In the genomic region with DNA sequence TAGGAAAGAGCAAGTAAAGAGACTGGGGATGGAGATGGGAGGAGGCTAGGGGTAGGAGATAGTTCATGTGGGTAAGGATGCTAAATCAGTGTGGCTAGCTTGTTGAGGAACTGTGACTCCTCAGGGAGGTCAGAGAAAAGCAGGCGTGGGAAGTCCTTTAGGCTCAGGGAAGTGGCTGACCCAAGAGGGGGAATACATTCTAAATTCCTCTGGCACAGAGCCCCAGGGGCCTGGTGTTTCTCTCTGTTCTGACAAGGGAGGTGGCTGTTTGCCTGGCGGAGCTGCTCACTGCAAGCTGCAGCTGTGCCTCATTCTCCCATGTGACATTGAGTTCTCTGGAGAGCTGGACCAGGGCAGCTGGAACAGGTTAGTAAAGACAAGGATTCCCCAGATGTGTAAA, we compare ENCODE assay signal across 8 cellular contexts.
DNase-seq lines count a peak whose midpoint lies in the region; ATAC-seq and TF ChIP-seq lines count a peak whose summit lies in the region.

No MANE protein-coding gene starts in this region.

- peak overlapping the region in 1 of 4 donors; percentile 12 for H3K27ac ChIP-seq in upper lobe of left lung

- H3K4me3 ChIP-seq in cardiac fibroblast (replicated peaks in 1 of 2; ENCODE audit: low read depth in 2 of 2, low read length in 2 of 2) (no peak overlapping the region), lower leg skin (ENCODE audit: low read depth, poor library complexity, severe bottlenecking) (no peak overlapping the region), upper lobe of left lung (no peak overlapping the region)

- no peaks in the 10 kb centered on the region for H3K9me3 ChIP-seq in upper lobe of left lung

- 31 to 39% methylated on average over 2 of the region's 2 CpGs for WGBS in lower leg skin, 2 donors
- WGBS in upper lobe of left lung, 2 donors, result 53 to 72% methylated on average over 1 to 2 of the region's 2 CpGs

- H3K9me3 Mint-ChIP-seq in activated T-cell treated with anti-CD3 and anti-CD28 coated beads, Interleukin-2, amount 50 U/mL, for 24 hours, result peaks cover 8% of the 10 kb centered on the region

- peak; percentile 41 to 65 for ATAC-seq in upper lobe of left lung (ENCODE audit: low FRiP score in 2 of 2)
- ATAC-seq in HG03342 (IDR thresholded peaks at IDR 0.05; ENCODE audit: unreplicated experiment), result no peak
- no peak for ATAC-seq in HG03095 (IDR thresholded peaks at IDR 0.05; ENCODE audit: unreplicated experiment)

- peak overlapping the region; percentile 92 for H3K27ac Mint-ChIP-seq in activated T-cell treated with anti-CD3 and anti-CD28 coated beads, Interleukin-2, amount 50 U/mL, for 24 hours

- no peak for TF ChIP-seq EP300 in upper lobe of left lung (IDR thresholded peaks at IDR 0.05)

- H3K27me3 Mint-ChIP-seq in activated T-cell treated with anti-CD3 and anti-CD28 coated beads, Interleukin-2, amount 50 U/mL, for 24 hours, result no peaks in the 10 kb centered on the region

- TF ChIP-seq POLR2A in lower leg skin (IDR thresholded peaks at IDR 0.05) (no peak), upper lobe of left lung (IDR thresholded peaks at IDR 0.05) (no peak)

- H3K36me3 Mint-ChIP-seq in activated T-cell treated with anti-CD3 and anti-CD28 coated beads, Interleukin-2, amount 50 U/mL, for 24 hours (ENCODE audit: low read depth), result no peaks in the 10 kb centered on the region

- TF ChIP-seq CTCF in cardiac fibroblast (IDR thresholded peaks at IDR 0.05; ENCODE audit: low read depth, low read length) (no peak), lower leg skin (IDR thresholded peaks at IDR 0.05) (no peak), upper lobe of left lung (IDR thresholded peaks at IDR 0.05) (no peak)

- no peaks in the 10 kb centered on the region for H3K27me3 ChIP-seq in upper lobe of left lung

- peaks cover 38% of the 10 kb centered on the region for H3K4me1 Mint-ChIP-seq in activated T-cell treated with anti-CD3 and anti-CD28 coated beads, Interleukin-2, amount 50 U/mL, for 24 hours (ENCODE audit: low read depth)

- DNase-seq in activated T-cell treated with anti-CD3 and anti-CD28 coated beads, Interleukin-2, amount 50 U/mL, for 24 hours, result no peak
- DNase-seq in activated T-cell treated with anti-CD3 and anti-CD28 coated beads, Interleukin-2, amount 50 U/mL, for 48 hours, result no peak
- DNase-seq in cardiac fibroblast (ENCODE audit: low read depth in 2 of 2), result peak; percentile 96 to 98
- DNase-seq in lower leg skin (ENCODE audit: low spot score in 2 of 2), result peak; percentile 92
- DNase-seq in upper lobe of left lung, result peak in 1 of 2 donors; percentile 51
- no peak for DNase-seq in foreskin melanocyte

- H3K4me1 ChIP-seq in upper lobe of left lung, result peaks cover 6 to 24% (median 15%) of the 10 kb centered on the region in 4 donors

- intact Hi-C loops in lower leg skin (cut with DNase I; ENCODE audit: low total_unique reads), result no loop called here

- no peak overlapping the region for H3K4me3 Mint-ChIP-seq in activated T-cell treated with anti-CD3 and anti-CD28 coated beads, Interleukin-2, amount 50 U/mL, for 24 hours

- no peaks in the 10 kb centered on the region for H3K36me3 ChIP-seq in upper lobe of left lung

Comparison
In these comparisons a context has a peak if more than half of its experiments do, and no peak if none do; other contexts are left out.
1. DNase-seq: peak in cardiac fibroblast (2 of 2) and lower leg skin (2 of 2); none in activated T-cell treated with anti-CD3 and anti-CD28 coated beads, Interleukin-2, amount 50 U/mL, for 24 hours (single experiment), activated T-cell treated with anti-CD3 and anti-CD28 coated beads, Interleukin-2, amount 50 U/mL, for 48 hours (0 of 2) and foreskin melanocyte (single experiment).
2. ATAC-seq: peak in upper lobe of left lung (2 of 2); none in HG03342 (single experiment) and HG03095 (single experiment).